8 cellular contexts compared by ENCODE assay signal in genomic region chr1:205325334-205325884, GRCh38.
DNase-seq lines count a peak whose midpoint lies in the region; ATAC-seq and TF ChIP-seq lines count a peak whose summit lies in the region.

No MANE protein-coding gene starts in this region.

- DNase-seq in GM10248 (ENCODE audit: extremely low spot score) (peak; percentile 63), NCI-H1436 treated with DMSO at 0.1 percent for 48 hours (lab: John Stamatoyannopoulos, UW) (peak; percentile 53), T-helper 2 cell (peak in 3 of 5 experiments; percentile 22 to 44 (median 39)), T47D (ENCODE audit: low read depth in 1 of 2, low spot score in 1 of 2) (peak; percentile 50 to 89), iPS-NIHi11 (ENCODE audit: low spot score) (peak; percentile 64)
- DNase-seq in stimulated activated CD4-positive, alpha-beta T cell treated with anti-CD3 and anti-CD28 coated beads, Interleukin-15, amount 100 ng/mL, for 24 hours: peak; percentile 54

- POLR2A ChIA-PET in GM10248 (lab: Yijun Ruan, JAX): interaction anchor here (1.7 kb wide), 1 partner anchor 52 kb away, joined by 4 read pairs; no protein-coding TSS in a partner anchor

- H3K27ac ChIP-seq in 22Rv1: no peak overlapping the region

- CTCF ChIA-PET in GM10248 (lab: Yijun Ruan, JAX): interaction anchor here (0.7 to 41.3 kb wide), 39 partner anchors 8 to 349 kb away, joined by 3 to 1591 read pairs (median 5); partner anchors contain the start of gene TMCC2

- in situ Hi-C loops in T47D (cut with HindIII; ENCODE audit: low pct_unique_long_range_greater_than_20kb, low sequenced_read_pairs): no loop called here

- ATAC-seq in HG03135 (IDR thresholded peaks at IDR 0.05; ENCODE audit: unreplicated experiment): no peak

- TF ChIP-seq CTCF in 22Rv1 (IDR thresholded peaks at IDR 0.05): peak; percentile 83
- TF ChIP-seq CTCF in GM10248 (IDR thresholded peaks at IDR 0.05; ENCODE audit: control extremely low read depth, extremely low read depth, low read depth, missing control alignments): peak; percentile 73
